11 cellular contexts compared by ENCODE assay signal in the genomic region with DNA sequence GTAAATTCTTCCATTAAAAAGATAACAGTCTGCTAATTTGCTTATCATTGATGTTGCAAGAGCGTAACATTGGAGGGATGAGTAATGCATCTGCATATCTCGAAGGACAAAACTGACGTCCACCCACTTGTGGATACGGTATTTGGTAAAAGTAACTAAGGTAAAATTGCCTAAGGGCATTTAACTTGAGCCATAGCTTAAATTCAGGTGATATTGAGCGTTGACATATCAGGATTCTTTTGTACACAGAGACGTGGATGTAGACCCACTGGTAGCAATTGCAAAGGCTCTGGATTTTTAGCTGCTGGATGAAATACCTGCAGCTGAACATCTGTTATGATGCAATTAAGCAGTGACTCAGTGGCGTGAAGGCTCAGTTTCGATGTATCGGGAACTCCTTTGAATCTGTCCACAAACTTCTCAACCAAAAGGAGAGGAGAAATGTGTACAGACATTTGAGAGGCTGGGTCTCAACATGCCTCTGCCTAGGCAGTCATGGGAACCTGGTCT.
A peak's percentile ranks its signal among the peaks of the same experiment; 100 is the strongest.
DNase-seq lines count a peak whose midpoint lies in the region; ATAC-seq and TF ChIP-seq lines count a peak whose summit lies in the region.
"Had no signal": no experiment of that assay in that cellular context is flagged by ENCODE, and none has a peak within 500 bp of the region (broad histone marks: within the 10 kb centered on the region; RNA-seq: fewer than 3 reads in every experiment).

No MANE protein-coding gene starts in this region.

- no peak for DNase-seq in activated CD4-positive, CD25-positive, alpha-beta regulatory T cell (lab: John Stamatoyannopoulos, UW)
- DNase-seq in activated B cell treated with CpG ODN at 0.5 μM for 24 hours (no peak), fibroblast of gingiva (ENCODE audit: low read depth) (peak; percentile 20), SKM-1 treated with dmso at 0.1 percent for 144 hours (lab: John Stamatoyannopoulos, UW; ENCODE audit: unreplicated experiment) (no peak)
- DNase-seq: BE2C; effector CD4-positive, alpha-beta T cell; NCI-H1417 had no signal

- ATAC-seq in activated CD4-positive, CD25-positive, alpha-beta regulatory T cell treated with anti-CD3 and anti-CD28 coated beads, Interleukin-2, amount 50 U/mL, for 24 hours = peak; percentile 5 to 12
- ATAC-seq in activated B cell treated with CpG ODN at 0.5 μM for 24 hours (ENCODE audit: low read depth) (no peak), GM19035 (IDR thresholded peaks at IDR 0.05; ENCODE audit: unreplicated experiment) (no peak), gastroesophageal sphincter (no peak)
- ATAC-seq in stimulated activated memory B cell treated with anti-CD40 and anti-IgM and Interleukin-4, amounts not matched to agents 10 μg/mL and 1 μg/mL and 100 μg/mL, for 72 hours = no peak

- CTCF ChIA-PET in activated B cell treated with CpG ODN at 0.5 μM for 24 hours (lab: Charles Lee) = interaction anchor here (2.3 to 4.2 kb wide), 2 partner anchors 16 to 129 kb away, joined by 5 to 21 read pairs; no protein-coding TSS in a partner anchor

- no peaks in the 10 kb centered on the region for H3K36me3 ChIP-seq in gastroesophageal sphincter
- H3K36me3 ChIP-seq: BE2C had no signal

- H3K9me3 ChIP-seq in gastroesophageal sphincter = no peaks in the 10 kb centered on the region
- H3K9me3 ChIP-seq: BE2C had no signal

- no peak overlapping the region for H3K4me3 Mint-ChIP-seq in activated B cell treated with CpG ODN at 0.5 μM for 24 hours
- H3K4me3 Mint-ChIP-seq in stimulated activated memory B cell treated with anti-CD40 and anti-IgM and Interleukin-4, amounts not matched to agents 10 μg/mL and 1 μg/mL and 100 μg/mL, for 72 hours = no peak overlapping the region

- TF ChIP-seq CTCF in activated B cell treated with CpG ODN at 0.5 μM for 24 hours (IDR thresholded peaks at IDR 0.05) (no peak), gastroesophageal sphincter (IDR thresholded peaks at IDR 0.05) (no peak)

- H3K27ac Mint-ChIP-seq in activated B cell treated with CpG ODN at 0.5 μM for 24 hours = peak overlapping the region; percentile 94
- peak overlapping the region; percentile 96 for H3K27ac Mint-ChIP-seq in stimulated activated memory B cell treated with anti-CD40 and anti-IgM and Interleukin-4, amounts not matched to agents 10 μg/mL and 1 μg/mL and 100 μg/mL, for 72 hours

- no peaks in the 10 kb centered on the region for H3K27me3 Mint-ChIP-seq in activated B cell treated with CpG ODN at 0.5 μM for 24 hours
- no peaks in the 10 kb centered on the region for H3K27me3 Mint-ChIP-seq in stimulated activated memory B cell treated with anti-CD40 and anti-IgM and Interleukin-4, amounts not matched to agents 10 μg/mL and 1 μg/mL and 100 μg/mL, for 72 hours

- TF ChIP-seq EP300 in gastroesophageal sphincter (IDR thresholded peaks at IDR 0.05) = no peak

- peaks cover 16% of the 10 kb centered on the region for H3K36me3 Mint-ChIP-seq in activated B cell treated with CpG ODN at 0.5 μM for 24 hours (ENCODE audit: low read depth)
- H3K36me3 Mint-ChIP-seq in stimulated activated memory B cell treated with anti-CD40 and anti-IgM and Interleukin-4, amounts not matched to agents 10 μg/mL and 1 μg/mL and 100 μg/mL, for 72 hours = peaks cover 23% of the 10 kb centered on the region

- no peaks in the 10 kb centered on the region for H3K27me3 ChIP-seq in gastroesophageal sphincter
- H3K27me3 ChIP-seq: BE2C had no signal

- TF ChIP-seq POLR2A in gastroesophageal sphincter (IDR thresholded peaks at IDR 0.05) = no peak

- peaks cover 25 to 100% (median 72%) of the 10 kb centered on the region in 3 donors for H3K4me1 ChIP-seq in gastroesophageal sphincter

- intact Hi-C loops in activated B cell treated with CpG ODN at 0.5 μM for 24 hours (cut with micrococcal nuclease) = no loop called here

- peaks cover 99% of the 10 kb centered on the region for H3K4me1 Mint-ChIP-seq in activated B cell treated with CpG ODN at 0.5 μM for 24 hours
- peaks cover 100% of the 10 kb centered on the region for H3K4me1 Mint-ChIP-seq in stimulated activated memory B cell treated with anti-CD40 and anti-IgM and Interleukin-4, amounts not matched to agents 10 μg/mL and 1 μg/mL and 100 μg/mL, for 72 hours

- POLR2A ChIA-PET in activated B cell treated with CpG ODN at 0.5 μM for 24 hours (lab: Charles Lee) = interaction anchor here (0.6 to 11.2 kb wide), 5 partner anchors 10 to 59 kb away, joined by 3 to 198 read pairs (median 9); no protein-coding TSS in a partner anchor

- no peak overlapping the region for H3K27ac ChIP-seq in gastroesophageal sphincter

- H3K4me3 ChIP-seq in gastroesophageal sphincter = no peak overlapping the region

- H3K9me3 Mint-ChIP-seq in activated B cell treated with CpG ODN at 0.5 μM for 24 hours = no peaks in the 10 kb centered on the region
- H3K9me3 Mint-ChIP-seq in stimulated activated memory B cell treated with anti-CD40 and anti-IgM and Interleukin-4, amounts not matched to agents 10 μg/mL and 1 μg/mL and 100 μg/mL, for 72 hours = no peaks in the 10 kb centered on the region

- WGBS in gastroesophageal sphincter (ENCODE audit: low coverage in 1 of 2), 2 donors = 73 to 85% methylated on average over 4 to 9 of the region's 9 CpGs

Comparison
In these comparisons a context has a peak if more than half of its experiments do, and no peak if none do; other contexts are left out.
1. ATAC-seq: peak in activated CD4-positive, CD25-positive, alpha-beta regulatory T cell treated with anti-CD3 and anti-CD28 coated beads, Interleukin-2, amount 50 U/mL, for 24 hours (2 of 2); none in activated B cell treated with CpG ODN at 0.5 μM for 24 hours (single experiment), stimulated activated memory B cell treated with anti-CD40 and anti-IgM and Interleukin-4, amounts not matched to agents 10 μg/mL and 1 μg/mL and 100 μg/mL, for 72 hours (single experiment), GM19035 (single experiment) and gastroesophageal sphincter (single experiment).